ENCODE assay signal across 18 cellular contexts in genomic region chr5:140153255-140153654, GRCh38. TPM values are rescaled to one million over a fixed set of nuclear protein-coding genes. Genes with fewer than 3 reads are reported as not detected.
DNase-seq lines count a peak whose midpoint lies in the region; ATAC-seq, FAIRE-seq and TF ChIP-seq lines count a peak whose summit lies in the region.
"Had no signal": no experiment of that assay in that cellular context is flagged by ENCODE, and none has a peak within 500 bp of the region (broad histone marks: within the 10 kb centered on the region; RNA-seq: fewer than 3 reads in every experiment).

No MANE protein-coding gene starts in this region.

- H2AFZ ChIP-seq in K562 (ENCODE audit: low read depth, low read length) (no peak overlapping the region), parathyroid adenoma (peak overlapping the region; percentile 47)
- H2AFZ ChIP-seq: GM23248 had no signal

- H3K4me2 ChIP-seq in K562 (ENCODE audit: insufficient read depth, low read length) (no peak overlapping the region), mesendoderm (ENCODE audit: low read length) (no peak overlapping the region), parathyroid adenoma (ENCODE audit: low read length) (no peak overlapping the region)

- no peaks in the 10 kb centered on the region for H3K36me3 ChIP-seq in K562 (ENCODE audit: control insufficient read depth, insufficient read depth, low read length)
- H3K36me3 ChIP-seq in mesendoderm (ENCODE audit: control insufficient read depth, insufficient read depth, low read length): no peaks in the 10 kb centered on the region
- H3K36me3 ChIP-seq in parathyroid adenoma (ENCODE audit: control insufficient read depth, insufficient read depth, low read length): no peaks in the 10 kb centered on the region

- ATAC-seq in left ventricle myocardium superior: no peak
- no peak for ATAC-seq in left cardiac atrium
- ATAC-seq in K562: peak; percentile 64
- no peak for ATAC-seq in SK-N-SH treated with all-trans-retinoic acid at 6 μM for 48 hours
- ATAC-seq in stimulated activated memory B cell treated with anti-CD40 and anti-IgM and Interleukin-4, amounts not matched to agents 10 μg/mL and 1 μg/mL and 100 μg/mL, for 72 hours: no peak
- ATAC-seq in natural killer cell treated with Interleukin-12 subunit alpha and Interleukin-12 subunit beta and Interleukin-15 and Interleukin-18, amount 100 ng/mL, for 72 hours: no peak
- ATAC-seq: GM12878 had no signal

- FAIRE-seq in K562 (lab: Jason Lieb, UNC): no peak
- FAIRE-seq: GM12878, GM18507 had no signal

- CTCF ChIA-PET in K562 (lab: Yijun Ruan, JAX; ENCODE audit: low intra/inter-chr PET ratio): no interaction called here

- H4K20me1 ChIP-seq in K562 (replicated peaks; ENCODE audit: control insufficient read depth, insufficient read depth, low read length): peaks cover 9% of the 10 kb centered on the region; the same call in 1 of the 2 replicates

- H3K18ac ChIP-seq in mesendoderm (ENCODE audit: low read length): no peak overlapping the region

- H3K4me3 ChIP-seq in K562: no peak overlapping the region
- H3K4me3 ChIP-seq in mesendoderm (ENCODE audit: low read length): no peak overlapping the region
- H3K4me3 ChIP-seq in parathyroid adenoma (ENCODE audit: low read depth, low read length): no peak overlapping the region
- H3K4me3 ChIP-seq: GM12878, GM23248 had no signal

- POLR2A ChIA-PET in K562 (lab: Yijun Ruan, JAX): interaction anchor here (0.6 to 1.7 kb wide), 5 partner anchors 16 to 481 kb away, joined by 3 to 5 read pairs (median 3); no protein-coding TSS in a partner anchor

- intact Hi-C loops in left ventricle myocardium superior (cut with micrococcal nuclease): no loop called here
- intact Hi-C loops in left cardiac atrium (cut with DNase I): no loop called here
- intact Hi-C loops in K562 (cut with micrococcal nuclease): no loop called here

- H3K56ac ChIP-seq in mesendoderm (ENCODE audit: low read length): no peak overlapping the region

- no peak overlapping the region for H4K8ac ChIP-seq in mesendoderm (ENCODE audit: low read depth, low read length)

- no peak overlapping the region for H2BK5ac ChIP-seq in mesendoderm (ENCODE audit: low read length)

- no peaks in the 10 kb centered on the region for H3K27me3 Mint-ChIP-seq in stimulated activated memory B cell treated with anti-CD40 and anti-IgM and Interleukin-4, amounts not matched to agents 10 μg/mL and 1 μg/mL and 100 μg/mL, for 72 hours
- no peaks in the 10 kb centered on the region for H3K27me3 Mint-ChIP-seq in natural killer cell treated with Interleukin-12 subunit alpha and Interleukin-12 subunit beta and Interleukin-15 and Interleukin-18, amount 100 ng/mL, for 72 hours
- H3K27me3 Mint-ChIP-seq: CD4-positive, alpha-beta T cell had no signal

- peak; percentile 46; the same call in 1 of the 2 replicates for TF ChIP-seq EP300 in K562 (IDR thresholded peaks at IDR 0.05; ENCODE audit: low read length)

- peaks cover 0 to 11% of the 10 kb centered on the region in 2 experiments; a peak in 2 of 5 replicates for H3K4me1 ChIP-seq in K562 (replicated peaks in 1 of 2; ENCODE audit: control insufficient read depth in 2 of 2, insufficient read depth in 2 of 2, low read length in 2 of 2)
- peaks cover 6% of the 10 kb centered on the region for H3K4me1 ChIP-seq in mesendoderm (ENCODE audit: control insufficient read depth, low read depth, low read length)
- peaks cover 24% of the 10 kb centered on the region for H3K4me1 ChIP-seq in parathyroid adenoma

- peaks cover 10% of the 10 kb centered on the region for H3K4me1 Mint-ChIP-seq in stimulated activated memory B cell treated with anti-CD40 and anti-IgM and Interleukin-4, amounts not matched to agents 10 μg/mL and 1 μg/mL and 100 μg/mL, for 72 hours
- H3K4me1 Mint-ChIP-seq in natural killer cell treated with Interleukin-12 subunit alpha and Interleukin-12 subunit beta and Interleukin-15 and Interleukin-18, amount 100 ng/mL, for 72 hours (ENCODE audit: low read depth in 2 of 2): peaks cover 7 to 8% of the 10 kb centered on the region in 2 donors

- no peak overlapping the region for H3K4me3 Mint-ChIP-seq in stimulated activated memory B cell treated with anti-CD40 and anti-IgM and Interleukin-4, amounts not matched to agents 10 μg/mL and 1 μg/mL and 100 μg/mL, for 72 hours
- no peak overlapping the region for H3K4me3 Mint-ChIP-seq in natural killer cell treated with Interleukin-12 subunit alpha and Interleukin-12 subunit beta and Interleukin-15 and Interleukin-18, amount 100 ng/mL, for 72 hours
- H3K4me3 Mint-ChIP-seq: CD4-positive, alpha-beta T cell had no signal

- no peak overlapping the region for H4K5ac ChIP-seq in mesendoderm (ENCODE audit: low read length)

- H3K9me1 ChIP-seq in K562 (ENCODE audit: control insufficient read depth, insufficient read depth, low read length): no peaks in the 10 kb centered on the region

- no peaks in the 10 kb centered on the region for H3K36me3 Mint-ChIP-seq in stimulated activated memory B cell treated with anti-CD40 and anti-IgM and Interleukin-4, amounts not matched to agents 10 μg/mL and 1 μg/mL and 100 μg/mL, for 72 hours
- H3K36me3 Mint-ChIP-seq in natural killer cell treated with Interleukin-12 subunit alpha and Interleukin-12 subunit beta and Interleukin-15 and Interleukin-18, amount 100 ng/mL, for 72 hours: no peaks in the 10 kb centered on the region

- no peak overlapping the region for H2AK5ac ChIP-seq in mesendoderm (ENCODE audit: low read length)

- no peak for TF ChIP-seq POLR2A in K562 (conservative IDR thresholded peaks at IDR 0.05)

- H2BK120ac ChIP-seq in mesendoderm (ENCODE audit: low read depth, low read length): no peak overlapping the region

- H3K9me3 Mint-ChIP-seq in stimulated activated memory B cell treated with anti-CD40 and anti-IgM and Interleukin-4, amounts not matched to agents 10 μg/mL and 1 μg/mL and 100 μg/mL, for 72 hours: no peaks in the 10 kb centered on the region
- H3K9me3 Mint-ChIP-seq in natural killer cell treated with Interleukin-12 subunit alpha and Interleukin-12 subunit beta and Interleukin-15 and Interleukin-18, amount 100 ng/mL, for 72 hours: no peaks in the 10 kb centered on the region
- H3K9me3 Mint-ChIP-seq: CD4-positive, alpha-beta T cell; H9 had no signal

- H3K23ac ChIP-seq in mesendoderm (ENCODE audit: low read length): no peak overlapping the region

- H3K9ac ChIP-seq in K562 (ENCODE audit: insufficient read depth in 1 of 2, low read depth in 2 of 2, low read length in 2 of 2) (no peak overlapping the region), mesendoderm (ENCODE audit: low read length) (no peak overlapping the region), parathyroid adenoma (no peak overlapping the region)
- H3K9ac ChIP-seq: GM23248 had no signal

- WGBS in K562 (ENCODE audit: insufficient coverage, low coverage, missing lambda C conversion rate): 6% methylated on average over 6 of the region's 7 CpGs
- no CpG with 5 or more reads among the region's 7 CpGs for WGBS in mesendoderm (ENCODE audit: extremely low coverage, insufficient coverage, low lambda C conversion rate)

- H3K9me3 ChIP-seq in K562 (replicated peaks; ENCODE audit: control insufficient read depth, insufficient read depth, low read depth, low read length) (no peaks in the 10 kb centered on the region), parathyroid adenoma (ENCODE audit: control insufficient read depth, low read length) (no peaks in the 10 kb centered on the region)

- H3K79me2 ChIP-seq in K562 (ENCODE audit: control insufficient read depth, insufficient read depth, low read length) (no peaks in the 10 kb centered on the region), mesendoderm (ENCODE audit: control insufficient read depth, insufficient read depth, low read length) (no peaks in the 10 kb centered on the region), parathyroid adenoma (peaks cover 24% of the 10 kb centered on the region)

- no peak for TF ChIP-seq RAD21 in K562 (CRISPR knock-in tag; conservative IDR thresholded peaks at IDR 0.05 in 1 of 2, IDR thresholded peaks at IDR 0.05 in 1 of 2)

- DNase-seq in left ventricle myocardium superior: peak; percentile 42
- no peak for DNase-seq in left cardiac atrium
- peak in 1 of 4 experiments; percentile 34 for DNase-seq in K562 (ENCODE audit: extremely low read depth in 1 of 4, low spot score in 3 of 4)
- peak; percentile 54 for DNase-seq in mesendoderm
- no peak for DNase-seq in natural killer cell treated with Interleukin-12 subunit alpha and Interleukin-12 subunit beta and Interleukin-15 and Interleukin-18, amount 100 ng/mL, for 72 hours (ENCODE audit: low spot score)
- DNase-seq: 8988T; AML-193; Calu3; CD4-positive, alpha-beta T cell; DMS 273 treated with DMSO at 0.1 percent for 48 hours; DMS79; GM23248; H9 had no signal

- TF ChIP-seq CTCF in K562 (IDR thresholded peaks at IDR 0.05 in 2 of 3, conservative IDR thresholded peaks at IDR 0.05 in 1 of 3; ENCODE audit: insufficient read depth in 2 of 3, low read depth in 1 of 3, low read length in 3 of 3) (no peak), parathyroid adenoma (IDR thresholded peaks at IDR 0.05) (no peak)

- in situ Hi-C loops in K562 (cut with MboI): no loop called here

- H3K27ac ChIP-seq in K562 (ENCODE audit: extremely low read depth, low read depth, low read length) (no peak overlapping the region), mesendoderm (ENCODE audit: low read depth, low read length) (no peak overlapping the region), parathyroid adenoma (no peak overlapping the region)
- H3K27ac ChIP-seq: GM23248 had no signal

- no peak overlapping the region for H3K27ac Mint-ChIP-seq in stimulated activated memory B cell treated with anti-CD40 and anti-IgM and Interleukin-4, amounts not matched to agents 10 μg/mL and 1 μg/mL and 100 μg/mL, for 72 hours
- no peak overlapping the region for H3K27ac Mint-ChIP-seq in natural killer cell treated with Interleukin-12 subunit alpha and Interleukin-12 subunit beta and Interleukin-15 and Interleukin-18, amount 100 ng/mL, for 72 hours
- H3K27ac Mint-ChIP-seq: CD4-positive, alpha-beta T cell; H9 had no signal

- H3K27me3 ChIP-seq in K562 (ENCODE audit: control insufficient read depth in 2 of 2, insufficient read depth in 2 of 2, low read length in 2 of 2) (peaks cover 0 to 4% of the 10 kb centered on the region in 2 experiments; a peak in 1 of 5 replicates), mesendoderm (ENCODE audit: insufficient read depth, low read length, poor library complexity) (peaks cover under 1% of the 10 kb centered on the region), parathyroid adenoma (ENCODE audit: control insufficient read depth, insufficient read depth, low read length) (no peaks in the 10 kb centered on the region)

- H3K4ac ChIP-seq in mesendoderm (ENCODE audit: low read depth, low read length): no peak overlapping the region

- no peaks in the 10 kb centered on the region for H3K79me1 ChIP-seq in mesendoderm (ENCODE audit: low read length)

- H2BK15ac ChIP-seq in mesendoderm (replicated peaks; ENCODE audit: low read depth): no peak overlapping the region

- BruUV-seq in K562 (replicated peaks; lab: Mats Ljungman, UMichigan): no TSS peak

RNA-seq across cellular contexts. Expression of gene CYSTM1, which starts 21.7 kb away (rescaled TPM):
- total RNA-seq in left ventricle myocardium superior (58.2 TPM), left cardiac atrium (10 to 100 TPM; 61.7 to 74.6 TPM), K562 (2014; rRNA removed) (76.1 and 127 TPM in 2 replicates), K562 (2014; rRNA removed; fragmentation: Illumina TruSeq; extraction: Trizol) (66.6 and 94.6 TPM in 2 replicates), K562 (2015; rRNA removed; fragmentation: Illumina TruSeq; extraction: Trizol) (118 and 129 TPM in 2 replicates), K562 (2021) (76.2 and 86.6 TPM in 2 replicates)
- total RNA-seq in K562 (2011; cell fraction: chromatin; rRNA removed; ENCODE audit: low replicate concordance): 8.9 and 10.7 TPM in 2 replicates
- 20.3 and 25.2 TPM in 2 replicates for total RNA-seq in K562 (2011; cell fraction: nucleolus; rRNA removed)
- total RNA-seq in K562 (2011; cell fraction: nucleoplasm; rRNA removed): 20.1 and 20.5 TPM in 2 replicates
- polyA plus RNA-seq in K562 (2011; rRNA removed) (92.8 and 98.2 TPM in 2 replicates), K562 (2014; fragmentation: Illumina TruSeq; extraction: Trizol) (139 and 150 TPM in 2 replicates), K562 (2014; fragmentation: Nextera tagmentation; extraction: Ambion mirVana) (100 to 1,000 TPM; 363 to 422 TPM), K562 (2014; rRNA removed) (108 and 126 TPM in 2 replicates)
- 97.9 and 207 TPM in 2 replicates for polyA plus RNA-seq in K562 (2011; cell fraction: cytosol; rRNA removed)
- 39.9 and 50.7 TPM in 2 replicates for polyA plus RNA-seq in K562 (2011; cell fraction: nucleus; rRNA removed)
- polyA plus RNA-seq in K562 (2012): 136 and 260 TPM in 2 replicates
- polyA minus RNA-seq in K562 (2011; rRNA and poly(A)+ RNA removed): 31.6 and 43.3 TPM in 2 replicates
- polyA minus RNA-seq in K562 (2011; cell fraction: cytosol; rRNA and poly(A)+ RNA removed): 48.6 and 56.5 TPM in 2 replicates
- polyA minus RNA-seq in K562 (2011; cell fraction: nucleus; rRNA and poly(A)+ RNA removed): 22.5 and 23.8 TPM in 2 replicates
- polyA plus RNA-seq in mesendoderm (2013, experiment 1 of 2): 21.9 TPM
- polyA plus RNA-seq in mesendoderm (2013, experiment 2 of 2): 20.3 TPM
- 10 to 100 TPM; 11.7 to 14.8 TPM for total RNA-seq in natural killer cell treated with Interleukin-12 subunit alpha and Interleukin-12 subunit beta and Interleukin-15 and Interleukin-18, amount 100 ng/mL, for 72 hours

RNA-seq across cellular contexts. Expression of gene IGIP, which starts 27.5 kb away (rescaled TPM):
- total RNA-seq in left ventricle myocardium superior: 11.8 TPM
- total RNA-seq in left cardiac atrium: 10 to 100 TPM; 12.3 to 14.4 TPM
- total RNA-seq in K562 (2011; cell fraction: chromatin; rRNA removed; ENCODE audit: low replicate concordance): 1.4 and 5.9 TPM in 2 replicates
- 0.67 and 1.2 TPM in 2 replicates for total RNA-seq in K562 (2011; cell fraction: nucleolus; rRNA removed)
- 3.4 and 9.5 TPM in 2 replicates for total RNA-seq in K562 (2011; cell fraction: nucleoplasm; rRNA removed)
- total RNA-seq in K562 (2014; rRNA removed): 0.73 and 1.3 TPM in 2 replicates
- 1.4 and 1.5 TPM in 2 replicates for total RNA-seq in K562 (2014; rRNA removed; fragmentation: Illumina TruSeq; extraction: Trizol)
- 1.4 and 1.6 TPM in 2 replicates for total RNA-seq in K562 (2015; rRNA removed; fragmentation: Illumina TruSeq; extraction: Trizol)
- total RNA-seq in K562 (2021): 1.1 and 1.2 TPM in 2 replicates
- polyA plus RNA-seq in K562 (2011; rRNA removed): 1.0 and 1.2 TPM in 2 replicates
- polyA plus RNA-seq in K562 (2011; cell fraction: cytosol; rRNA removed): 0.19 and 0.86 TPM in 2 replicates
- polyA plus RNA-seq in K562 (2011; cell fraction: nucleus; rRNA removed): 2.3 and 4.8 TPM in 2 replicates
- polyA plus RNA-seq in K562 (2012): 1.1 and 2.3 TPM in 2 replicates
- polyA plus RNA-seq in K562 (2014; fragmentation: Illumina TruSeq; extraction: Trizol): 0.96 and 1.5 TPM in 2 replicates
- under 1 TPM; 0.52 to 0.69 TPM for polyA plus RNA-seq in K562 (2014; fragmentation: Nextera tagmentation; extraction: Ambion mirVana)
- 0.91 and 1.1 TPM in 2 replicates for polyA plus RNA-seq in K562 (2014; rRNA removed)
- polyA minus RNA-seq in K562 (2011; rRNA and poly(A)+ RNA removed): 1.4 and 2.2 TPM in 2 replicates
- polyA minus RNA-seq in K562 (2011; cell fraction: cytosol; rRNA and poly(A)+ RNA removed): 0.57 and 0.64 TPM in 2 replicates
- polyA minus RNA-seq in K562 (2011; cell fraction: nucleus; rRNA and poly(A)+ RNA removed): 1.3 and 3.1 TPM in 2 replicates
- polyA plus RNA-seq in mesendoderm (2013, experiment 1 of 2): 0.04 TPM
- polyA plus RNA-seq in mesendoderm (2013, experiment 2 of 2): 0.04 TPM
- total RNA-seq in natural killer cell treated with Interleukin-12 subunit alpha and Interleukin-12 subunit beta and Interleukin-15 and Interleukin-18, amount 100 ng/mL, for 72 hours: 1 to 10 TPM; 2.6 to 3.1 TPM

RNA-seq across cellular contexts. Expression of gene PURA, which starts 39.3 kb away (rescaled TPM):
- total RNA-seq in left ventricle myocardium superior: 24.6 TPM
- total RNA-seq in left cardiac atrium: 10 to 100 TPM; 27.3 to 27.4 TPM
- 3.0 and 12.0 TPM in 2 replicates for total RNA-seq in K562 (2011; cell fraction: chromatin; rRNA removed; ENCODE audit: low replicate concordance)
- 3.2 and 4.1 TPM in 2 replicates for total RNA-seq in K562 (2011; cell fraction: nucleolus; rRNA removed)
- 7.8 and 14.4 TPM in 2 replicates for total RNA-seq in K562 (2011; cell fraction: nucleoplasm; rRNA removed)
- 10.7 and 13.8 TPM in 2 replicates for total RNA-seq in K562 (2014; rRNA removed)
- 5.5 and 6.0 TPM in 2 replicates for total RNA-seq in K562 (2014; rRNA removed; fragmentation: Illumina TruSeq; extraction: Trizol)
- total RNA-seq in K562 (2015; rRNA removed; fragmentation: Illumina TruSeq; extraction: Trizol): 5.4 and 6.7 TPM in 2 replicates
- 10.6 and 11.1 TPM in 2 replicates for total RNA-seq in K562 (2021)
- polyA plus RNA-seq in K562 (2011; rRNA removed): 3.7 and 4.2 TPM in 2 replicates
- 1.4 and 2.0 TPM in 2 replicates for polyA plus RNA-seq in K562 (2011; cell fraction: cytosol; rRNA removed)
- polyA plus RNA-seq in K562 (2011; cell fraction: nucleus; rRNA removed): 3.7 and 4.1 TPM in 2 replicates
- 4.9 and 5.4 TPM in 2 replicates for polyA plus RNA-seq in K562 (2012)
- 4.7 and 5.6 TPM in 2 replicates for polyA plus RNA-seq in K562 (2014; fragmentation: Illumina TruSeq; extraction: Trizol)
- polyA plus RNA-seq in K562 (2014; fragmentation: Nextera tagmentation; extraction: Ambion mirVana): 1 to 10 TPM; 3.2 to 4.2 TPM
- 3.9 and 4.7 TPM in 2 replicates for polyA plus RNA-seq in K562 (2014; rRNA removed)
- polyA minus RNA-seq in K562 (2011; rRNA and poly(A)+ RNA removed): 5.7 and 8.2 TPM in 2 replicates
- polyA minus RNA-seq in K562 (2011; cell fraction: cytosol; rRNA and poly(A)+ RNA removed): 5.3 and 5.8 TPM in 2 replicates
- polyA minus RNA-seq in K562 (2011; cell fraction: nucleus; rRNA and poly(A)+ RNA removed): 6.5 and 12.2 TPM in 2 replicates
- 0.86 TPM for polyA plus RNA-seq in mesendoderm (2013, experiment 1 of 2)
- 0.77 TPM for polyA plus RNA-seq in mesendoderm (2013, experiment 2 of 2)
- 10 to 100 TPM; 11.1 to 14.0 TPM for total RNA-seq in natural killer cell treated with Interleukin-12 subunit alpha and Interleukin-12 subunit beta and Interleukin-15 and Interleukin-18, amount 100 ng/mL, for 72 hours

Comparison
In these comparisons a context has a peak if more than half of its experiments do, and no peak if none do; other contexts are left out.
1. DNase-seq: peak in left ventricle myocardium superior (single experiment) and mesendoderm (single experiment); none in left cardiac atrium (single experiment) and natural killer cell treated with Interleukin-12 subunit alpha and Interleukin-12 subunit beta and Interleukin-15 and Interleukin-18, amount 100 ng/mL, for 72 hours (single experiment).